8 cellular contexts compared by ENCODE assay signal in the genomic region with DNA sequence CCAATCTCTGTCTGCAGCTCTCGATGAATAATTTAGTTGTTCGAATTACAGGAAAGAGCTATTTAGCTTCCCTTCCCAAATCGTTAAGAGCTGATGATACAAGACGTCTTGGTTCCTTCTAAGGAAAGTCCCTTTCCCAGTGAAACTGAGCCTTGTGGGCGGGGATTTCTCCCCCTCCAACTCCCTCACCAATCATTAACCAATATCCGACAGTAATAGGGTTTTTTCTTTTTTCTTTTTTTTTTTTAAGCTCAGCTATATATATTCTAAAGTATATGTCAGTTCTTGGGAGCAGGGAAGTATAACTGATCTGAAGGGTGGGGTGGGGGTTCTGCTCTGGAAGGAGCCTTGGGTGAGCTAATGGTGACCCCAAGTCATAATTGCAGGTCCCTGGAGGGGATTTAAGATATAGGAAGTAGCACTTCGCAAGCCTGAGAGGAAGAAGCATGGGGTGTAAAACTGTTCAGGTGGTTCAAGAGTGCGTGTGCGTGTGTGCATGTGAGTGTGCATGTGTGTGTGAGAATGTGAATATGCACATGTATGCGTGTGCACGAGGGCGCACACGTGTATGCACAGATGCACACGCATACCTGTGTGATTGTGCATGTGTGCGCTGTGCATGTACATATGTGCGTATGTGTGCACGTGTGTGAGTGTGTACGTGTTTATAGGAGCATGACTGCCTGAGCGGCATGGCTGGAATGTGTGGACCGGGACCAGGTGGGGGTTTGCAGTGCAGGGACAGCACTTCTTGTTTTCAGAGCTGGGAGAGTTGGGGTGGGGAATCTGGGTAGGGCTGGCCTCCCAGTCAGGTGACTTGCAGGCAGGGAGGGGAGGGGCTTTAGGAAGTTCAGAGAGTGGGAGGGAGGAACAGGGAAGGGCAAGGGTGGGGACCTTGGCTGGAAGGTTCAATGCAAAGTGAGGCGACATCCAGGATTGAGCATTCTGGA. TPM values are rescaled to one million over a fixed set of nuclear protein-coding genes. Genes with fewer than 3 reads are reported as not detected.
A peak's percentile ranks its signal among the peaks of the same experiment; 100 is the strongest.
DNase-seq lines count a peak whose midpoint lies in the region; ATAC-seq and TF ChIP-seq lines count a peak whose summit lies in the region.

No MANE protein-coding gene starts in this region.

- H3K36me3 Mint-ChIP-seq in activated naive CD8-positive, alpha-beta T cell treated with anti-CD3 and anti-CD28 coated beads for 36 hours: no peaks in the 10 kb centered on the region

- DNase-seq in GM19238 (ENCODE audit: insufficient read length, low spot score) (peak; percentile 67), left lung (peak; percentile 85 to 86), vagina (ENCODE audit: extremely low spot score in 2 of 2) (no peak)
- no peak for DNase-seq in activated naive CD8-positive, alpha-beta T cell treated with anti-CD3 and anti-CD28 coated beads for 36 hours
- DNase-seq in activated CD8-positive, alpha-beta memory T cell treated with anti-CD3 and anti-CD28 coated beads, Interleukin-2, amount 50 U/mL, for 4 hours: no peak
- no peak for DNase-seq in central memory CD4-positive, alpha-beta T cell

- H3K36me3 ChIP-seq in left lung (no peaks in the 10 kb centered on the region), vagina (no peaks in the 10 kb centered on the region)

- H3K9me3 ChIP-seq in left lung (no peaks in the 10 kb centered on the region), vagina (no peaks in the 10 kb centered on the region)

- TF ChIP-seq POLR2A in vagina (IDR thresholded peaks at IDR 0.05): no peak

- peak overlapping the region; percentile 69 for H3K27ac Mint-ChIP-seq in activated naive CD8-positive, alpha-beta T cell treated with anti-CD3 and anti-CD28 coated beads for 36 hours

- H3K9me3 Mint-ChIP-seq in activated naive CD8-positive, alpha-beta T cell treated with anti-CD3 and anti-CD28 coated beads for 36 hours: no peaks in the 10 kb centered on the region

- H3K4me1 ChIP-seq in left lung (peaks cover 39 to 70% of the 10 kb centered on the region in 2 donors), vagina (peaks cover 44% of the 10 kb centered on the region)

- peak overlapping the region; percentile 57 for H3K27ac ChIP-seq in 22Rv1
- H3K27ac ChIP-seq in left lung: peak overlapping the region; percentile 81 to 86
- peak overlapping the region; percentile 92 for H3K27ac ChIP-seq in vagina

- H3K4me1 Mint-ChIP-seq in activated naive CD8-positive, alpha-beta T cell treated with anti-CD3 and anti-CD28 coated beads for 36 hours: peaks cover 35% of the 10 kb centered on the region

- intact Hi-C loops in left lung (cut with DNase I): no loop called here
- intact Hi-C loops in vagina (cut with DNase I): no loop called here

- no peak for TF ChIP-seq CTCF in 22Rv1 (IDR thresholded peaks at IDR 0.05)
- no peak for TF ChIP-seq CTCF in left lung (IDR thresholded peaks at IDR 0.05)
- TF ChIP-seq CTCF in vagina (IDR thresholded peaks at IDR 0.05): no peak

- H3K27me3 ChIP-seq in left lung (peaks cover 0 to 33% of the 10 kb centered on the region in 2 donors), vagina (no peaks in the 10 kb centered on the region)

- H3K27me3 Mint-ChIP-seq in activated naive CD8-positive, alpha-beta T cell treated with anti-CD3 and anti-CD28 coated beads for 36 hours: no peaks in the 10 kb centered on the region

- H3K4me3 ChIP-seq in left lung (no peak overlapping the region), vagina (no peak overlapping the region)

- ATAC-seq in left lung (peak; percentile 57), GM19324 (IDR thresholded peaks at IDR 0.05; ENCODE audit: low FRiP score, unreplicated experiment) (no peak)

- H3K4me3 Mint-ChIP-seq in activated naive CD8-positive, alpha-beta T cell treated with anti-CD3 and anti-CD28 coated beads for 36 hours: peak overlapping the region; percentile 11

RNA-seq across cellular contexts. Expression of a gene that starts 42.7 kb away (rescaled TPM):
- total RNA-seq in activated naive CD8-positive, alpha-beta T cell treated with anti-CD3 and anti-CD28 coated beads for 36 hours: 10 to 100 TPM; 16.6 to 17.9 TPM
- total RNA-seq in left lung (100 to 1,000 TPM in 1 of 2 donors, 10 to 100 TPM in 1; 60.7 to 110 TPM), vagina (173 TPM)

Comparison
In these comparisons a context has a peak if more than half of its experiments do, and no peak if none do; other contexts are left out.
1. DNase-seq: peak in GM19238 (single experiment) and left lung (2 of 2); none in activated naive CD8-positive, alpha-beta T cell treated with anti-CD3 and anti-CD28 coated beads for 36 hours (single experiment), vagina (0 of 2), activated CD8-positive, alpha-beta memory T cell treated with anti-CD3 and anti-CD28 coated beads, Interleukin-2, amount 50 U/mL, for 4 hours (single experiment) and central memory CD4-positive, alpha-beta T cell (single experiment).
2. Peak in every context shown above with its lines, with median percentiles within 50 percentile points of each other: H3K27ac ChIP-seq.